ENCODE assay signal across 16 cellular contexts in genomic region chr17:31424944-31425582, GRCh38. TPM values are rescaled to one million over a fixed set of nuclear protein-coding genes. Genes with fewer than 3 reads are reported as not detected.
A peak's percentile ranks its signal among the peaks of the same experiment; 100 is the strongest.
DNase-seq lines count a peak whose midpoint lies in the region; ATAC-seq, FAIRE-seq and TF ChIP-seq lines count a peak whose summit lies in the region.
"Had no signal": no experiment of that assay in that cellular context is flagged by ENCODE, and none has a peak within 500 bp of the region (broad histone marks: within the 10 kb centered on the region; RNA-seq: fewer than 3 reads in every experiment).

No MANE protein-coding gene starts in this region.

- no peaks in the 10 kb centered on the region for H3K36me3 ChIP-seq in right atrium auricular region
- no peaks in the 10 kb centered on the region for H3K36me3 ChIP-seq in body of pancreas (replicated peaks in 1 of 2; ENCODE audit: insufficient read depth in 1 of 2, low read depth in 2 of 2)
- H3K36me3 ChIP-seq in kidney (ENCODE audit: control insufficient read depth in 1 of 2, insufficient read depth in 2 of 2, low read length in 2 of 2) = no peaks in the 10 kb centered on the region
- no peaks in the 10 kb centered on the region for H3K36me3 ChIP-seq in OCI-LY7 (ENCODE audit: insufficient read depth, low read length)

- peak; percentile 60 for ATAC-seq in Right ventricle myocardium inferior
- ATAC-seq in body of pancreas = peak; percentile 43
- ATAC-seq in GM18511 (IDR thresholded peaks at IDR 0.05; ENCODE audit: unreplicated experiment) = no peak
- no peak for ATAC-seq in GM18909 (IDR thresholded peaks at IDR 0.05; ENCODE audit: poor library complexity, unreplicated experiment)

- H3K4me1 ChIP-seq in right atrium auricular region (peaks cover 0 to 13% of the 10 kb centered on the region in 2 donors), body of pancreas (peaks cover 15% of the 10 kb centered on the region), kidney (ENCODE audit: control insufficient read depth in 1 of 2, insufficient read depth in 1 of 2, low read depth in 1 of 2, low read length in 2 of 2) (no peaks in the 10 kb centered on the region), OCI-LY7 (ENCODE audit: insufficient read depth, low read length, poor library complexity, severe bottlenecking) (no peaks in the 10 kb centered on the region)

- DNase-seq in Right ventricle myocardium inferior (ENCODE audit: missing footprints) (peak; percentile 20), right atrium auricular region (ENCODE audit: low spot score) (no peak), body of pancreas (peak in 3 of 4 donors; percentile 18 to 44 (median 26)), kidney (peak; percentile 6), OCI-LY7 (ENCODE audit: low spot score) (no peak), NCI-H187 (lab: John Stamatoyannopoulos, UW) (no peak)
- DNase-seq: activated T-cell treated with anti-CD3 and anti-CD28 coated beads, Interleukin-2, amount 50 U/mL, for 1 hour; DND-41; KG1; kidney glomerular epithelial cell; stimulated activated naive B cell treated with anti-CD40 and anti-IgM and Interleukin-4, amounts not matched to agents 10 μg/mL and 1 μg/mL and 100 μg/mL, for 72 hours had no signal

- H3K9me3 ChIP-seq in right atrium auricular region (peaks cover 0 to 10% of the 10 kb centered on the region in 2 donors), body of pancreas (no peaks in the 10 kb centered on the region), kidney (ENCODE audit: control insufficient read depth in 1 of 2, low read length in 2 of 2) (no peaks in the 10 kb centered on the region), OCI-LY7 (ENCODE audit: low read length) (no peaks in the 10 kb centered on the region)

- H3K27me3 ChIP-seq in right atrium auricular region (no peaks in the 10 kb centered on the region), body of pancreas (no peaks in the 10 kb centered on the region)

- TF ChIP-seq CTCF in right atrium auricular region (IDR thresholded peaks at IDR 0.05) (no peak), body of pancreas (IDR thresholded peaks at IDR 0.05) (no peak), kidney (IDR thresholded peaks at IDR 0.05; ENCODE audit: borderline replicate concordance, extremely low read depth, insufficient read depth) (no peak), OCI-LY7 (conservative IDR thresholded peaks at IDR 0.05; ENCODE audit: low read length) (no peak)

- H3K4me2 ChIP-seq in OCI-LY7 (ENCODE audit: low read length) = no peak overlapping the region

- CTCF ChIA-PET in OCI-LY7 (lab: Charles Lee; ENCODE audit: unreplicated experiment) = no interaction called here

- H4K20me1 ChIP-seq in OCI-LY7 (ENCODE audit: insufficient read depth, low read length) = no peaks in the 10 kb centered on the region

- H3K9me2 ChIP-seq in OCI-LY7 (ENCODE audit: insufficient read depth, low read length) = no peaks in the 10 kb centered on the region

- 18 to 22% methylated on average over 12 of the region's 12 CpGs for WGBS in body of pancreas, 2 donors

- no peaks in the 10 kb centered on the region for H3K79me2 ChIP-seq in OCI-LY7 (ENCODE audit: insufficient read depth, low read depth, low read length)

- no peak overlapping the region for H2AFZ ChIP-seq in OCI-LY7 (ENCODE audit: low read length)

- no peak overlapping the region for H3K9ac ChIP-seq in kidney (ENCODE audit: low read length in 2 of 2)

- POLR2A ChIA-PET in OCI-LY7 (lab: Charles Lee) = no interaction called here

- no peak for TF ChIP-seq POLR2A in body of pancreas (IDR thresholded peaks at IDR 0.05)

- BruUV-seq in OCI-LY7 (replicated peaks; lab: Mats Ljungman, UMichigan) = no TSS peak

- H3K4me3 ChIP-seq in right atrium auricular region (no peak overlapping the region), body of pancreas (no peak overlapping the region), kidney (ENCODE audit: low read length in 2 of 2) (no peak overlapping the region), OCI-LY7 (ENCODE audit: low read depth, low read length, poor library complexity, severe bottlenecking) (no peak overlapping the region)

- H3K27ac ChIP-seq in right atrium auricular region (peak overlapping the region in 1 of 2 donors; percentile 51), body of pancreas (peak overlapping the region in 3 of 4 donors; percentile 16 to 47 (median 17)), kidney (ENCODE audit: low read depth in 2 of 2, low read length in 2 of 2) (no peak overlapping the region), OCI-LY7 (ENCODE audit: low read depth, low read length, poor library complexity, severe bottlenecking) (no peak overlapping the region)
- H3K27ac ChIP-seq: VCaP had no signal

- FAIRE-seq in kidney (lab: Jason Lieb, UNC) = no peak
- FAIRE-seq: A204.1, GM18507 had no signal

- intact Hi-C loops in Right ventricle myocardium inferior (cut with DNase I) (no loop called here), body of pancreas (cut with DNase I) (no loop called here), kidney (cut with DNase I) (no loop called here), OCI-LY7 (cut with micrococcal nuclease; ENCODE audit: unreplicated experiment) (no loop called here)

RNA-seq across cellular contexts. Expression of gene RAB11FIP4, which starts 33.6 kb away (rescaled TPM):
- total RNA-seq in Right ventricle myocardium inferior (13.6 TPM), right atrium auricular region (1 to 10 TPM; 4.4 to 7.2 TPM), body of pancreas (10 to 100 TPM; 37.2 to 38.7 TPM), kidney (32.5 TPM), OCI-LY7 (2022) (14.9 and 15.0 TPM in 2 replicates)
- polyA plus RNA-seq in kidney (ENCODE audit: insufficient read depth, low read depth, low replicate concordance) = 10.0 TPM
- 5.8 and 6.3 TPM in 2 replicates for total RNA-seq in OCI-LY7 (2014; rRNA removed; shearing (Covaris generic))

Comparison
In these comparisons a context has a peak if more than half of its experiments do, and no peak if none do; other contexts are left out.
1. DNase-seq: peak in Right ventricle myocardium inferior (single experiment), body of pancreas (3 of 4) and kidney (single experiment); none in right atrium auricular region (single experiment), OCI-LY7 (single experiment) and NCI-H187 (0 of 2).
2. ATAC-seq: peak in Right ventricle myocardium inferior (single experiment) and body of pancreas (single experiment); none in GM18511 (single experiment) and GM18909 (single experiment).
3. H3K27ac ChIP-seq: peak in body of pancreas (3 of 4); none in kidney (0 of 2) and OCI-LY7 (single experiment).